Comparison of ENCODE assay signal across 25 cellular contexts in genomic region chr14:71616013-71616412, GRCh38.
"Had no signal": no experiment of that assay in that cellular context is flagged by ENCODE, and none has a peak within 500 bp of the region (broad histone marks: within the 10 kb centered on the region; RNA-seq: fewer than 3 reads in every experiment).

No MANE protein-coding gene starts in this region.

- H3K9me3 ChIP-seq: adrenal gland, MG63 had no signal

- ATAC-seq: activated CD8-positive, alpha-beta memory T cell treated with anti-CD3 and anti-CD28 coated beads, Interleukin-2, amount 10 ng/mL, durations not matched to agents 7 days and 5 days; activated T-cell treated with anti-CD3 and anti-CD28 coated beads, Interleukin-2, amount 50 U/mL, for 4 hours; activated T-helper 17 cell treated with anti-CD3 and anti-CD28 coated beads, Interleukin-2, amount 50 U/mL, for 72 hours; PC-3 had no signal

- H3K27me3 ChIP-seq: adrenal gland, MG63 had no signal

- H3K27ac ChIP-seq: adrenal gland, KMS-11 had no signal

- H3K36me3 ChIP-seq: adrenal gland, MG63 had no signal

- H3K4me1 Mint-ChIP-seq: activated CD8-positive, alpha-beta memory T cell treated with anti-CD3 and anti-CD28 coated beads, Interleukin-2, amount 10 ng/mL, durations not matched to agents 7 days and 5 days; activated naive CD8-positive, alpha-beta T cell treated with anti-CD3 and anti-CD28 coated beads, Interleukin-2, amount 10 ng/mL, durations not matched to agents 7 days and 5 days had no signal

- DNase-seq: activated B cell treated with CpG ODN at 0.5 μM for 24 hours; activated CD4-positive, alpha-beta T cell treated with anti-CD3 and anti-CD28 coated beads for 1 hour; activated CD4-positive, alpha-beta T cell treated with anti-CD3 and anti-CD28 coated beads, Interleukin-2, amount 10 ng/mL, durations not matched to agents 24 days and 14 days; activated CD4-positive, alpha-beta T cell treated with anti-CD3 and anti-CD28 coated beads, Interleukin-2, amount 50 U/mL, for 48 hours; activated CD8-positive, alpha-beta memory T cell treated with anti-CD3 and anti-CD28 coated beads, Interleukin-2, amount 10 ng/mL, durations not matched to agents 7 days and 5 days; activated gamma-delta T cell; activated naive CD4-positive, alpha-beta T cell treated with anti-CD3 and anti-CD28 coated beads for 36 hours; activated naive CD8-positive, alpha-beta T cell treated with anti-CD3 and anti-CD28 coated beads, Interleukin-2, amount 10 ng/mL, durations not matched to agents 7 days and 5 days; activated T-cell treated with anti-CD3 and anti-CD28 coated beads, Interleukin-2, amount 50 U/mL, for 4 hours; adrenal gland; anterior cingulate cortex; cerebellar nuclear complex; MG63; MV-4-11; NCI-H1092 treated with DMSO at 0.1 percent for 48 hours; NCI-H1436; NCI-H187; NCI-H2081 treated with DMSO at 0.1 percent for 48 hours; NCI-H446; NCI-H524; PC-3; SHP77 treated with DMSO at 0.1 percent for 48 hours had no signal

- H3K9ac ChIP-seq: KMS-11 had no signal

- H3K4me2 ChIP-seq: KMS-11 had no signal

- H3K9me3 Mint-ChIP-seq: activated B cell treated with CpG ODN at 0.5 μM for 24 hours; activated naive CD4-positive, alpha-beta T cell treated with anti-CD3 and anti-CD28 coated beads for 36 hours; activated naive CD8-positive, alpha-beta T cell treated with anti-CD3 and anti-CD28 coated beads, Interleukin-2, amount 10 ng/mL, durations not matched to agents 7 days and 5 days; activated T-cell treated with anti-CD3 and anti-CD28 coated beads, Interleukin-2, amount 50 U/mL, for 4 hours; activated T-helper 17 cell treated with anti-CD3 and anti-CD28 coated beads, Interleukin-2, amount 50 U/mL, for 72 hours; T-helper 1 cell treated with Interleukin-12 subunit alpha and Interleukin-12 subunit beta and Interleukin-4 antibody, amounts not matched to agents 30 μg/mL and 1 μg/mL, for 36 hours had no signal

- H3K4me3 ChIP-seq: adrenal gland, MG63 had no signal

- H3K27me3 Mint-ChIP-seq: activated B cell treated with CpG ODN at 0.5 μM for 24 hours; activated CD4-positive, alpha-beta T cell treated with anti-CD3 and anti-CD28 coated beads, Interleukin-2, amount 10 ng/mL, durations not matched to agents 24 days and 14 days; activated CD8-positive, alpha-beta memory T cell treated with anti-CD3 and anti-CD28 coated beads, Interleukin-2, amount 10 ng/mL, durations not matched to agents 7 days and 5 days; activated naive CD8-positive, alpha-beta T cell treated with anti-CD3 and anti-CD28 coated beads, Interleukin-2, amount 10 ng/mL, durations not matched to agents 7 days and 5 days; activated T-helper 17 cell treated with anti-CD3 and anti-CD28 coated beads, Interleukin-2, amount 50 U/mL, for 72 hours had no signal

- H3K27ac Mint-ChIP-seq: activated B cell treated with CpG ODN at 0.5 μM for 24 hours; activated CD8-positive, alpha-beta memory T cell treated with anti-CD3 and anti-CD28 coated beads, Interleukin-2, amount 10 ng/mL, durations not matched to agents 7 days and 5 days; activated naive CD4-positive, alpha-beta T cell treated with anti-CD3 and anti-CD28 coated beads for 36 hours; activated naive CD8-positive, alpha-beta T cell treated with anti-CD3 and anti-CD28 coated beads, Interleukin-2, amount 10 ng/mL, durations not matched to agents 7 days and 5 days; activated T-helper 17 cell treated with anti-CD3 and anti-CD28 coated beads, Interleukin-2, amount 50 U/mL, for 72 hours; T-helper 1 cell treated with Interleukin-12 subunit alpha and Interleukin-12 subunit beta and Interleukin-4 antibody, amounts not matched to agents 30 μg/mL and 1 μg/mL, for 36 hours had no signal

- H3K4me3 Mint-ChIP-seq: activated B cell treated with CpG ODN at 0.5 μM for 24 hours; activated CD4-positive, alpha-beta T cell treated with anti-CD3 and anti-CD28 coated beads, Interleukin-2, amount 10 ng/mL, durations not matched to agents 24 days and 14 days; activated CD8-positive, alpha-beta memory T cell treated with anti-CD3 and anti-CD28 coated beads, Interleukin-2, amount 10 ng/mL, durations not matched to agents 7 days and 5 days; activated naive CD4-positive, alpha-beta T cell treated with anti-CD3 and anti-CD28 coated beads for 36 hours; activated naive CD8-positive, alpha-beta T cell treated with anti-CD3 and anti-CD28 coated beads, Interleukin-2, amount 10 ng/mL, durations not matched to agents 7 days and 5 days; activated T-cell treated with anti-CD3 and anti-CD28 coated beads, Interleukin-2, amount 50 U/mL, for 4 hours; activated T-helper 17 cell treated with anti-CD3 and anti-CD28 coated beads, Interleukin-2, amount 50 U/mL, for 72 hours; T-helper 1 cell treated with Interleukin-12 subunit alpha and Interleukin-12 subunit beta and Interleukin-4 antibody, amounts not matched to agents 30 μg/mL and 1 μg/mL, for 36 hours had no signal
